Comparison of ENCODE assay signal across 1 cellular context in the genomic region with DNA sequence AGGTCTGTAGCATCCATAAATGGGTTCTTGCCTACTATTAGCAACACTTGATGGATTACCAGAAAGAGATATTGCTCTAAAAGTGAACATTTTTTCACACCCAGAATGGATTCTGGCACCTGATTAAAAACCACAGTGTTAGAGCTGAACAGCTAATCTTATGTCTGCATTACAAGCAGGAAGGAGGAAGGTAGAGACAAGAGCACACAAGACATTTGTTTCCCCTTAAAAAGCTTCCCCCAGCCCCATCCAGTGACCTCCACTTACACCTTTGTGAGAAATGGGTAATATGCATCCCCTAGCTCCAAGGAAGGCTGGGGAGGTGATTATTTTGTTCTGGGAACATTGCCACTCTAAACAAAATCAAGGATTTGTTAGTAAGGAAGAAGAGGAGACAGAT.
TF ChIP-seq lines count a peak whose summit lies in the region.

No MANE protein-coding gene starts in this region.

TF ChIP-seq in GM23338, 12 proteins besides CTCF, POLR2A, EP300 and RAD21 (continued from another document):
- TF ChIP-seq, protein P1, sequence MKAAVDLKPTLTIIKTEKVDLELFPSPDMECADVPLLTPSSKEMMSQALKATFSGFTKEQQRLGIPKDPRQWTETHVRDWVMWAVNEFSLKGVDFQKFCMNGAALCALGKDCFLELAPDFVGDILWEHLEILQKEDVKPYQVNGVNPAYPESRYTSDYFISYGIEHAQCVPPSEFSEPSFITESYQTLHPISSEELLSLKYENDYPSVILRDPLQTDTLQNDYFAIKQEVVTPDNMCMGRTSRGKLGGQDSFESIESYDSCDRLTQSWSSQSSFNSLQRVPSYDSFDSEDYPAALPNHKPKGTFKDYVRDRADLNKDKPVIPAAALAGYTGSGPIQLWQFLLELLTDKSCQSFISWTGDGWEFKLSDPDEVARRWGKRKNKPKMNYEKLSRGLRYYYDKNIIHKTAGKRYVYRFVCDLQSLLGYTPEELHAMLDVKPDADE (IDR thresholded peaks at IDR 0.05), result no peak
- TF ChIP-seq, protein P2, sequence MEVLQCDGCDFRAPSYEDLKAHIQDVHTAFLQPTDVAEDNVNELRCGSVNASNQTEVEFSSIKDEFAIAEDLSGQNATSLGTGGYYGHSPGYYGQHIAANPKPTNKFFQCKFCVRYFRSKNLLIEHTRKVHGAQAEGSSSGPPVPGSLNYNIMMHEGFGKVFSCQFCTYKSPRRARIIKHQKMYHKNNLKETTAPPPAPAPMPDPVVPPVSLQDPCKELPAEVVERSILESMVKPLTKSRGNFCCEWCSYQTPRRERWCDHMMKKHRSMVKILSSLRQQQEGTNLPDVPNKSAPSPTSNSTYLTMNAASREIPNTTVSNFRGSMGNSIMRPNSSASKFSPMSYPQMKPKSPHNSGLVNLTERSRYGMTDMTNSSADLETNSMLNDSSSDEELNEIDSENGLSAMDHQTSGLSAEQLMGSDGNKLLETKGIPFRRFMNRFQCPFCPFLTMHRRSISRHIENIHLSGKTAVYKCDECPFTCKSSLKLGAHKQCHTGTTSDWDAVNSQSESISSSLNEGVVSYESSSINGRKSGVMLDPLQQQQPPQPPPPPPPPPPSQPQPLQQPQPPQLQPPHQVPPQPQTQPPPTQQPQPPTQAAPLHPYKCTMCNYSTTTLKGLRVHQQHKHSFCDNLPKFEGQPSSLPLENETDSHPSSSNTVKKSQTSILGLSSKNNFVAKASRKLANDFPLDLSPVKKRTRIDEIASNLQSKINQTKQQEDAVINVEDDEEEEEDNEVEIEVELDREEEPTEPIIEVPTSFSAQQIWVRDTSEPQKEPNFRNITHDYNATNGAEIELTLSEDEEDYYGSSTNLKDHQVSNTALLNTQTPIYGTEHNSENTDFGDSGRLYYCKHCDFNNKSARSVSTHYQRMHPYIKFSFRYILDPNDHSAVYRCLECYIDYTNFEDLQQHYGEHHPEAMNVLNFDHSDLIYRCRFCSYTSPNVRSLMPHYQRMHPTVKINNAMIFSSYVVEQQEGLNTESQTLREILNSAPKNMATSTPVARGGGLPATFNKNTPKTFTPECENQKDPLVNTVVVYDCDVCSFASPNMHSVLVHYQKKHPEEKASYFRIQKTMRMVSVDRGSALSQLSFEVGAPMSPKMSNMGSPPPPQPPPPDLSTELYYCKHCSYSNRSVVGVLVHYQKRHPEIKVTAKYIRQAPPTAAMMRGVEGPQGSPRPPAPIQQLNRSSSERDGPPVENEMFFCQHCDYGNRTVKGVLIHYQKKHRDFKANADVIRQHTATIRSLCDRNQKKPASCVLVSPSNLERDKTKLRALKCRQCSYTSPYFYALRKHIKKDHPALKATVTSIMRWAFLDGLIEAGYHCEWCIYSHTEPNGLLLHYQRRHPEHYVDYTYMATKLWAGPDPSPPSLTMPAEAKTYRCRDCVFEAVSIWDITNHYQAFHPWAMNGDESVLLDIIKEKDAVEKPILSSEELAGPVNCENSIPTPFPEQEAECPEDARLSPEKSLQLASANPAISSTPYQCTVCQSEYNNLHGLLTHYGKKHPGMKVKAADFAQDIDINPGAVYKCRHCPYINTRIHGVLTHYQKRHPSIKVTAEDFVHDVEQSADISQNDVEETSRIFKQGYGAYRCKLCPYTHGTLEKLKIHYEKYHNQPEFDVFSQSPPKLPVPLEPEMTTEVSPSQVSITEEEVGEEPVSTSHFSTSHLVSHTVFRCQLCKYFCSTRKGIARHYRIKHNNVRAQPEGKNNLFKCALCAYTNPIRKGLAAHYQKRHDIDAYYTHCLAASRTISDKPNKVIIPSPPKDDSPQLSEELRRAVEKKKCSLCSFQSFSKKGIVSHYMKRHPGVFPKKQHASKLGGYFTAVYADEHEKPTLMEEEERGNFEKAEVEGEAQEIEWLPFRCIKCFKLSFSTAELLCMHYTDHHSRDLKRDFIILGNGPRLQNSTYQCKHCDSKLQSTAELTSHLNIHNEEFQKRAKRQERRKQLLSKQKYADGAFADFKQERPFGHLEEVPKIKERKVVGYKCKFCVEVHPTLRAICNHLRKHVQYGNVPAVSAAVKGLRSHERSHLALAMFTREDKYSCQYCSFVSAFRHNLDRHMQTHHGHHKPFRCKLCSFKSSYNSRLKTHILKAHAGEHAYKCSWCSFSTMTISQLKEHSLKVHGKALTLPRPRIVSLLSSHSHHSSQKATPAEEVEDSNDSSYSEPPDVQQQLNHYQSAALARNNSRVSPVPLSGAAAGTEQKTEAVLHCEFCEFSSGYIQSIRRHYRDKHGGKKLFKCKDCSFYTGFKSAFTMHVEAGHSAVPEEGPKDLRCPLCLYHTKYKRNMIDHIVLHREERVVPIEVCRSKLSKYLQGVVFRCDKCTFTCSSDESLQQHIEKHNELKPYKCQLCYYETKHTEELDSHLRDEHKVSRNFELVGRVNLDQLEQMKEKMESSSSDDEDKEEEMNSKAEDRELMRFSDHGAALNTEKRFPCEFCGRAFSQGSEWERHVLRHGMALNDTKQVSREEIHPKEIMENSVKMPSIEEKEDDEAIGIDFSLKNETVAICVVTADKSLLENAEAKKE (CRISPR knock-in tag; IDR thresholded peaks at IDR 0.05), result no peak
